ENCODE assay signal across 31 cellular contexts in genomic region chr10:117610321-117610720, GRCh38.
DNase-seq lines count a peak whose midpoint lies in the region; ATAC-seq and TF ChIP-seq lines count a peak whose summit lies in the region.
"Had no signal": no experiment of that assay in that cellular context is flagged by ENCODE, and none has a peak within 500 bp of the region (broad histone marks: within the 10 kb centered on the region; RNA-seq: fewer than 3 reads in every experiment).

No MANE protein-coding gene starts in this region.

- H3K9ac ChIP-seq in NT2/D1 (ENCODE audit: insufficient read length, low read depth) (no peak overlapping the region), mesenchymal stem cell (ENCODE audit: low read length) (peak overlapping the region; percentile 77)

- no peak overlapping the region for H3K4me2 ChIP-seq in mesenchymal stem cell (ENCODE audit: low read length, poor library complexity, severe bottlenecking)

- H2BK5ac ChIP-seq in mesenchymal stem cell (ENCODE audit: low read depth, low read length, poor library complexity, severe bottlenecking) = no peak overlapping the region

- H3K14ac ChIP-seq in mesenchymal stem cell (ENCODE audit: low read length in 2 of 2) = no peak overlapping the region

- TF ChIP-seq POLR2A in sigmoid colon (IDR thresholded peaks at IDR 0.05) = no peak

- WGBS in mesenchymal stem cell = 56% methylated on average over 4 of the region's 4 CpGs
- 59 to 69% methylated on average over 4 of the region's 4 CpGs for WGBS in sigmoid colon, 2 donors

- no peak overlapping the region for H2BK12ac ChIP-seq in mesenchymal stem cell (ENCODE audit: low read length in 2 of 2)

- TF ChIP-seq EP300 in sigmoid colon (IDR thresholded peaks at IDR 0.05) = no peak

- no peak overlapping the region for H4K8ac ChIP-seq in mesenchymal stem cell (ENCODE audit: low read length)

- no peak overlapping the region for H2BK15ac ChIP-seq in mesenchymal stem cell (ENCODE audit: low read depth, poor library complexity, severe bottlenecking)

- H3K4ac ChIP-seq in mesenchymal stem cell (ENCODE audit: low read depth in 1 of 2, low read length in 2 of 2) = no peak overlapping the region

- DNase-seq in ELF-1 (ENCODE audit: low read depth, low spot score) = peak; percentile 6
- DNase-seq in NT2/D1 (ENCODE audit: low read depth, low spot score) = peak; percentile 27
- no peak for DNase-seq in mesenchymal stem cell
- DNase-seq in sigmoid colon = peak; percentile 54
- no peak for DNase-seq in superior temporal gyrus (ENCODE audit: extremely low spot score)
- DNase-seq in ureter (ENCODE audit: low spot score) = no peak
- DNase-seq in activated CD8-positive, alpha-beta memory T cell treated with anti-CD3 and anti-CD28 coated beads for 24 hours = no peak
- DNase-seq: ACHN; activated CD4-positive, alpha-beta T cell treated with anti-CD3 and anti-CD28 coated beads for 4 hours; activated CD8-positive, alpha-beta T cell treated with anti-CD3 and anti-CD28 coated beads, Interleukin-2, amount 10 ng/mL, durations not matched to agents 7 days and 5 days; activated naive CD8-positive, alpha-beta T cell treated with anti-CD3 and anti-CD28 coated beads for 36 hours; CD8-positive, alpha-beta T cell; colonic mucosa; effector CD4-positive, alpha-beta T cell; hippocampal formation; IMR-90; left lung; naive thymus-derived CD4-positive, alpha-beta T cell; NCI-H1417 treated with DMSO at 0.1 percent for 48 hours; NCI-H2081 treated with DMSO at 0.1 percent for 48 hours; NCI-H226; NCI-H774; pancreas; Peyer's patch; SHP77 treated with DMSO at 0.1 percent for 48 hours; stimulated activated CD4-positive, alpha-beta T cell treated with anti-CD3 and anti-CD28 coated beads, Interleukin-1b, Interleukin-23, amount 100 ng/mL, for 48 hours; stimulated activated naive CD4-positive, alpha-beta T cell treated with Interleukin-2 at 50 U/mL for 16 hours had no signal

- H3K9me3 ChIP-seq in NT2/D1 (ENCODE audit: insufficient read depth, low read length) (no peaks in the 10 kb centered on the region), mesenchymal stem cell (ENCODE audit: control insufficient read depth, low read length) (no peaks in the 10 kb centered on the region), sigmoid colon (no peaks in the 10 kb centered on the region)
- H3K9me3 ChIP-seq: ascending aorta, colonic mucosa, left lung, pancreas, Peyer's patch had no signal

- no peak overlapping the region for H4K91ac ChIP-seq in mesenchymal stem cell (ENCODE audit: low read length)

- TF ChIP-seq CTCF in sigmoid colon (IDR thresholded peaks at IDR 0.05) = no peak

- H3K27ac ChIP-seq in mesenchymal stem cell (ENCODE audit: low read length, poor library complexity, severe bottlenecking) (no peak overlapping the region), sigmoid colon (no peak overlapping the region)
- H3K27ac ChIP-seq: ascending aorta, cardiac muscle cell, colonic mucosa, left lung, pancreas, Peyer's patch, VCaP had no signal

- no peak for ATAC-seq in GM19397 (IDR thresholded peaks at IDR 0.05; ENCODE audit: unreplicated experiment)
- ATAC-seq: activated CD8-positive, alpha-beta T cell treated with anti-CD3 and anti-CD28 coated beads, Interleukin-2, amount 10 ng/mL, durations not matched to agents 7 days and 5 days; CD8-positive, alpha-beta T cell; naive thymus-derived CD4-positive, alpha-beta T cell had no signal

- H2AK5ac ChIP-seq in mesenchymal stem cell (ENCODE audit: low read length, severe bottlenecking) = no peak overlapping the region

- H3K79me1 ChIP-seq in mesenchymal stem cell (replicated peaks; ENCODE audit: low read length, poor library complexity, severe bottlenecking) = no peaks in the 10 kb centered on the region

- H3K27me3 ChIP-seq in NT2/D1 (ENCODE audit: insufficient read depth, insufficient read length) (no peaks in the 10 kb centered on the region), mesenchymal stem cell (ENCODE audit: control insufficient read depth in 1 of 2, insufficient read depth in 1 of 2, low read length in 2 of 2) (peaks cover 0 to 10% of the 10 kb centered on the region in 2 experiments), sigmoid colon (peaks cover 0 to 4% (median 0%) of the 10 kb centered on the region in 3 donors)
- H3K27me3 ChIP-seq: ascending aorta, colonic mucosa, Peyer's patch had no signal

- H3K23ac ChIP-seq in mesenchymal stem cell (ENCODE audit: low read length in 2 of 2) = peak overlapping the region in 1 of 2 experiments; percentile 29

- no peak overlapping the region for H3K18ac ChIP-seq in mesenchymal stem cell (ENCODE audit: low read depth in 1 of 2, low read length in 2 of 2)

- peaks cover 6% of the 10 kb centered on the region for H3K4me1 ChIP-seq in NT2/D1 (ENCODE audit: insufficient read depth, insufficient read length)
- peaks cover 1% of the 10 kb centered on the region for H3K4me1 ChIP-seq in mesenchymal stem cell (ENCODE audit: control insufficient read depth, insufficient read depth, low read depth, low read length)
- peaks cover 0 to 13% (median 10%) of the 10 kb centered on the region in 4 donors for H3K4me1 ChIP-seq in sigmoid colon
- H3K4me1 ChIP-seq: colonic mucosa, Peyer's patch had no signal

- H3K36me3 ChIP-seq in NT2/D1 (ENCODE audit: insufficient read depth, insufficient read length, low read length) = no peaks in the 10 kb centered on the region
- no peaks in the 10 kb centered on the region for H3K36me3 ChIP-seq in mesenchymal stem cell (ENCODE audit: control insufficient read depth in 1 of 2, insufficient read depth in 2 of 2, low read depth in 1 of 2, low read length in 2 of 2)
- H3K36me3 ChIP-seq in sigmoid colon = no peaks in the 10 kb centered on the region
- H3K36me3 ChIP-seq: ascending aorta, cardiac muscle cell, colonic mucosa, left lung, pancreas, Peyer's patch had no signal

- intact Hi-C loops in sigmoid colon (cut with DNase I) = no loop called here

- H3K4me3 ChIP-seq in NT2/D1 (ENCODE audit: insufficient read length, low read depth) = no peak overlapping the region
- no peak overlapping the region for H3K4me3 ChIP-seq in mesenchymal stem cell (ENCODE audit: insufficient read depth in 1 of 2, low read depth in 1 of 2, low read length in 2 of 2)
- H3K4me3 ChIP-seq in sigmoid colon = no peak overlapping the region
- H3K4me3 ChIP-seq: ascending aorta, cardiac muscle cell, colonic mucosa, left lung, pancreas, Peyer's patch had no signal

- H2AFZ ChIP-seq in mesenchymal stem cell (ENCODE audit: low read depth, low read length) = no peak overlapping the region

- H2BK120ac ChIP-seq in mesenchymal stem cell (ENCODE audit: low read depth, low read length) = no peak overlapping the region

Comparison
In these comparisons a context has a peak if more than half of its experiments do, and no peak if none do; other contexts are left out.
1. DNase-seq: peak in ELF-1 (single experiment), NT2/D1 (single experiment) and sigmoid colon (single experiment); none in mesenchymal stem cell (single experiment), superior temporal gyrus (single experiment), ureter (single experiment) and activated CD8-positive, alpha-beta memory T cell treated with anti-CD3 and anti-CD28 coated beads for 24 hours (single experiment).